Comparison of ENCODE assay signal across 8 cellular contexts in the genomic region with DNA sequence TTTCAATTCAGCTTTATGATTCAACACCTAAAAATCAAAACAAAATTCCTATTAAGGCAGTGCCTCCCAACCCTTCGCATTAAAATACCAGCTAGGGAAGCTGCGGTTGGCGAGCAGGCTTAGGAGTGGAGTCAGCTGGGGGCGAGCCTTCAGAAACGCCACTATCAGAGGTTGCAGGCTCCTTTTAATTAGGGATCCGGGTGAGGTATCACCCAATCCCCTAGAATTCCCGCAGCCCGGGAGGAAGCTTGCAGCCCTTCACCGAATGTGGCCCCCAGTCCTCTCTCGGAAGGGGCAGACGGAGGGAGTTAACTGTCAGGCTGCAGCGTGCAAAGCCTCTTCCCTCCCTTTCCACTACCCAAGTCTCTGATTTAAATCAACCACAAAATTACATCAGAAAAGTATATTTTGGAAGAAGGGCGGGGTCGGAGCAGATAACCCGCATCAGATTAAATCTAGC. TPM values are rescaled to one million over a fixed set of nuclear protein-coding genes. Genes with fewer than 3 reads are reported as not detected.
DNase-seq lines count a peak whose midpoint lies in the region; ATAC-seq and TF ChIP-seq lines count a peak whose summit lies in the region.

No MANE protein-coding gene starts in this region.

- H2BK20ac ChIP-seq in IMR-90 (ENCODE audit: low read depth, low read length): peak overlapping the region; percentile 23; the same call in 1 of the 2 replicates

- peak overlapping the region; percentile 96 for H2BK5ac ChIP-seq in IMR-90 (ENCODE audit: low read depth, low read length, poor library complexity, severe bottlenecking)

- H3K23ac ChIP-seq in IMR-90 (ENCODE audit: low read depth, low read length): peak overlapping the region; percentile 61

- H2AK9ac ChIP-seq in IMR-90 (replicated peaks; ENCODE audit: low read depth, low read length, poor library complexity): peak overlapping the region; percentile 50

- peak overlapping the region; percentile 18; the same call in 1 of the 3 replicates for H2BK15ac ChIP-seq in IMR-90 (ENCODE audit: low read depth, low read length)

- CTCF ChIA-PET in IMR-90 (lab: Yijun Ruan, JAX): no interaction called here

- H3K4ac ChIP-seq in IMR-90 (ENCODE audit: low read depth, low read length): peak overlapping the region; percentile 74

- peak overlapping the region; percentile 46 for H2AFZ ChIP-seq in IMR-90 (replicated peaks; ENCODE audit: low read length, poor library complexity)

- TF ChIP-seq RAD21 in IMR-90 (IDR thresholded peaks at IDR 0.05; ENCODE audit: low read length): peak; percentile 18; the same call in 1 of the 2 replicates

- H3K4me3 Mint-ChIP-seq in mesothelial cell of epicardium: peak overlapping the region; percentile 93
- no peak overlapping the region for H3K4me3 Mint-ChIP-seq in effector memory CD8-positive, alpha-beta T cell

- H3K36me3 Mint-ChIP-seq in mesothelial cell of epicardium: peaks cover 19% of the 10 kb centered on the region
- no peaks in the 10 kb centered on the region for H3K36me3 Mint-ChIP-seq in effector memory CD8-positive, alpha-beta T cell (ENCODE audit: insufficient read depth)

- peaks cover 21% of the 10 kb centered on the region for H3K9me1 ChIP-seq in IMR-90 (ENCODE audit: insufficient read depth, low read length)

- peaks cover 58% of the 10 kb centered on the region for H4K20me1 ChIP-seq in IMR-90 (ENCODE audit: insufficient read depth, low read length)

- POLR2A ChIA-PET in IMR-90 (lab: Charles Lee; ENCODE audit: unreplicated experiment): interaction anchor here (1.3 to 1.7 kb wide), 2 partner anchors 32 to 199 kb away, joined by 3 to 8 read pairs; no protein-coding TSS in a partner anchor

- peaks cover 40% of the 10 kb centered on the region for H3K36me3 ChIP-seq in IMR-90 (ENCODE audit: control insufficient read depth, insufficient read depth, low read length)

- peak; percentile 21; the same call in 1 of the 2 replicates for TF ChIP-seq POLR2A in IMR-90 (IDR thresholded peaks at IDR 0.05; ENCODE audit: low read depth, low read length)

- DNase-seq in COLO668 (lab: John Stamatoyannopoulos, UW; ENCODE audit: unreplicated experiment): peak; percentile 8
- DNase-seq in IMR-90: peak; percentile 92
- peak; percentile 91 for DNase-seq in astrocyte of the spinal cord (ENCODE audit: low read depth, low spot score)
- DNase-seq in mesothelial cell of epicardium (ENCODE audit: low spot score in 2 of 2, unreplicated experiment in 2 of 2): no peak
- no peak for DNase-seq in AML-193 (lab: John Stamatoyannopoulos, UW)
- DNase-seq in NCI-H1930 (lab: John Stamatoyannopoulos, UW): no peak
- no peak for DNase-seq in effector memory CD8-positive, alpha-beta T cell

- peak overlapping the region; percentile 96 for H3K27ac ChIP-seq in IMR-90 (ENCODE audit: insufficient read depth, low read length)

- H3K27ac Mint-ChIP-seq in mesothelial cell of epicardium: peak overlapping the region; percentile 80
- H3K27ac Mint-ChIP-seq in effector memory CD8-positive, alpha-beta T cell: no peak overlapping the region

- peaks cover 29% of the 10 kb centered on the region for H3K4me1 ChIP-seq in IMR-90 (ENCODE audit: control insufficient read depth, insufficient read depth, low read length)

- WGBS in IMR-90 (ENCODE audit: extremely low coverage in 2 of 2, insufficient read length in 1 of 2), 2 experiments: no CpG with 5 or more reads among the region's 15 CpGs

- intact Hi-C loops in IMR-90 (cut with micrococcal nuclease): loop anchor here (1.0 to 5.0 kb wide), 2 partner anchors 71 to 247 kb away; no protein-coding TSS in a partner anchor

- H3K9me3 Mint-ChIP-seq in mesothelial cell of epicardium: no peaks in the 10 kb centered on the region
- no peaks in the 10 kb centered on the region for H3K9me3 Mint-ChIP-seq in effector memory CD8-positive, alpha-beta T cell

- dilution Hi-C loops in IMR-90 (cut with HindIII; ENCODE audit: low sequenced_read_pairs, unreplicated experiment): no loop called here

- H3K56ac ChIP-seq in IMR-90 (ENCODE audit: extremely low read depth, insufficient read depth, low read length): peak overlapping the region; percentile 88

- ATAC-seq in IMR-90 (ENCODE audit: low read depth) (peak; percentile 8), GM21717 (IDR thresholded peaks at IDR 0.05; ENCODE audit: unreplicated experiment) (no peak)
- no peak for ATAC-seq in effector memory CD8-positive, alpha-beta T cell (replicated peaks)

- peaks cover 9% of the 10 kb centered on the region for H3K27me3 Mint-ChIP-seq in mesothelial cell of epicardium (ENCODE audit: low read depth)
- H3K27me3 Mint-ChIP-seq in effector memory CD8-positive, alpha-beta T cell: peaks cover 56 to 92% of the 10 kb centered on the region in 2 donors

- H3K18ac ChIP-seq in IMR-90 (ENCODE audit: low read depth, low read length): peak overlapping the region; percentile 72

- peaks cover 49% of the 10 kb centered on the region for H3K4me1 Mint-ChIP-seq in mesothelial cell of epicardium
- peaks cover 10 to 13% of the 10 kb centered on the region in 2 donors for H3K4me1 Mint-ChIP-seq in effector memory CD8-positive, alpha-beta T cell (ENCODE audit: low read depth in 2 of 2)

- no TSS peak for BruUV-seq in IMR-90 (replicated peaks; lab: Mats Ljungman, UMichigan)

- H3K4me3 ChIP-seq in IMR-90 (ENCODE audit: insufficient read depth, low read depth, low read length): peak overlapping the region; percentile 89
- peak overlapping the region; percentile 80 for H3K4me3 ChIP-seq in astrocyte of the spinal cord (ENCODE audit: low read depth, low read length)

- peak overlapping the region; percentile 83 for H4K5ac ChIP-seq in IMR-90 (ENCODE audit: low read depth, low read length)

- H3K9me3 ChIP-seq in IMR-90 (ENCODE audit: control insufficient read depth, insufficient read depth, low read length): no peaks in the 10 kb centered on the region

- H2BK120ac ChIP-seq in IMR-90 (ENCODE audit: low read depth, low read length): peak overlapping the region; percentile 75

- H2AK5ac ChIP-seq in IMR-90 (ENCODE audit: low read depth, low read length): peak overlapping the region; percentile 92

- peak overlapping the region; percentile 95 for H3K14ac ChIP-seq in IMR-90 (replicated peaks; ENCODE audit: low read depth, low read length)

- in situ Hi-C loops in IMR-90 (cut with MboI; ENCODE audit: low sequenced_read_pairs) (no loop called here), astrocyte of the spinal cord (cut with HindIII; ENCODE audit: low sequenced_read_pairs) (no loop called here)

- H3K9ac ChIP-seq in IMR-90 (ENCODE audit: low read depth, low read length): peak overlapping the region; percentile 97

- H4K8ac ChIP-seq in IMR-90 (ENCODE audit: low read depth in 2 of 2, low read length in 2 of 2): peak overlapping the region; percentile 75 to 81

- H3K27me3 ChIP-seq in IMR-90 (ENCODE audit: control insufficient read depth, insufficient read depth, low read length): no peaks in the 10 kb centered on the region

- no peak for TF ChIP-seq CTCF in IMR-90 (conservative IDR thresholded peaks at IDR 0.05; ENCODE audit: low read depth, low read length)
- TF ChIP-seq CTCF in astrocyte of the spinal cord (IDR thresholded peaks at IDR 0.05; ENCODE audit: low read depth, low read length): no peak
- TF ChIP-seq CTCF in mesothelial cell of epicardium (IDR thresholded peaks at IDR 0.05; ENCODE audit: unreplicated experiment): no peak

- H3K79me1 ChIP-seq in IMR-90 (ENCODE audit: low read depth in 1 of 2, low read length in 2 of 2): peaks cover 27 to 52% of the 10 kb centered on the region in 2 experiments

- H4K91ac ChIP-seq in IMR-90 (ENCODE audit: insufficient read depth, low read depth, low read length): peak overlapping the region; percentile 77

- peak overlapping the region; percentile 85 for H3K4me2 ChIP-seq in IMR-90 (ENCODE audit: low read depth, low read length)

TF ChIP-seq in IMR-90, 13 proteins besides CTCF, POLR2A, EP300 and RAD21 (continues in another document):
- TF ChIP-seq MAFK (IDR thresholded peaks at IDR 0.05; ENCODE audit: low read depth, low read length) (peak; percentile 19; the same call in 1 of the 2 replicates), FOS (IDR thresholded peaks at IDR 0.05; ENCODE audit: low read depth, low read length) (peak; percentile 44; the same call in 1 of the 2 replicates), RFX5 (IDR thresholded peaks at IDR 0.05; ENCODE audit: low read depth, low read length) (0 out of 2 replicates have a peak, but pooled peaks have one; percentile 9), MAZ (IDR thresholded peaks at IDR 0.05; ENCODE audit: borderline replicate concordance, low read depth, low read length) (peak; percentile 68; the same call in 1 of the 2 replicates), CEBPB (IDR thresholded peaks at IDR 0.05; ENCODE audit: low read depth, low read length) (no peak), RCOR1 (IDR thresholded peaks at IDR 0.05; ENCODE audit: insufficient replicate concordance, low read length) (no peak), NFE2L2 (IDR thresholded peaks at IDR 0.05; ENCODE audit: low read depth, low read length) (no peak), CHD1 (IDR thresholded peaks at IDR 0.05; ENCODE audit: low read depth, low read length) (no peak), BHLHE40 (IDR thresholded peaks at IDR 0.05; ENCODE audit: low read depth, low read length) (peak; percentile 36; the same call in 1 of the 2 replicates), MXI1 (IDR thresholded peaks at IDR 0.05; ENCODE audit: borderline replicate concordance, low read depth, low read length) (no peak; the same call in 1 of the 2 replicates), SMC3 (IDR thresholded peaks at IDR 0.05; ENCODE audit: low read depth, low read length) (no peak)
- TF ChIP-seq, protein P1, sequence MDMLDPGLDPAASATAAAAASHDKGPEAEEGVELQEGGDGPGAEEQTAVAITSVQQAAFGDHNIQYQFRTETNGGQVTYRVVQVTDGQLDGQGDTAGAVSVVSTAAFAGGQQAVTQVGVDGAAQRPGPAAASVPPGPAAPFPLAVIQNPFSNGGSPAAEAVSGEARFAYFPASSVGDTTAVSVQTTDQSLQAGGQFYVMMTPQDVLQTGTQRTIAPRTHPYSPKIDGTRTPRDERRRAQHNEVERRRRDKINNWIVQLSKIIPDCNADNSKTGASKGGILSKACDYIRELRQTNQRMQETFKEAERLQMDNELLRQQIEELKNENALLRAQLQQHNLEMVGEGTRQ (IDR thresholded peaks at IDR 0.05; ENCODE audit: low read depth, low read length): no peak

RNA-seq across cellular contexts. Expression of a gene that starts 1.7 kb away (rescaled TPM):
- total RNA-seq in IMR-90 (2012; rRNA removed): 87.5 and 259 TPM in 2 replicates
- polyA plus RNA-seq in IMR-90 (2012; rRNA removed): 157 and 270 TPM in 2 replicates
- polyA plus RNA-seq in IMR-90 (2012; cell fraction: cytosol; rRNA removed): 105 and 264 TPM in 2 replicates
- polyA plus RNA-seq in IMR-90 (2012; cell fraction: nucleus; rRNA removed; ENCODE audit: low replicate concordance): 249 and 547 TPM in 2 replicates
- 24.8 to 26.9 TPM (median 26.0 TPM) in 3 replicates for total RNA-seq in mesothelial cell of epicardium

Comparison
In these comparisons a context has a peak if more than half of its experiments do, and no peak if none do; other contexts are left out.
1. DNase-seq: peak in COLO668 (single experiment), IMR-90 (single experiment) and astrocyte of the spinal cord (single experiment); none in mesothelial cell of epicardium (0 of 2), AML-193 (0 of 2), NCI-H1930 (0 of 2) and effector memory CD8-positive, alpha-beta T cell (0 of 3).